Comparison of ENCODE assay signal across 25 cellular contexts in genomic region chr18:6368017-6368416, GRCh38. TPM values are rescaled to one million over a fixed set of nuclear protein-coding genes. Genes with fewer than 3 reads are reported as not detected.
A peak's percentile ranks its signal among the peaks of the same experiment; 100 is the strongest.
DNase-seq lines count a peak whose midpoint lies in the region; ATAC-seq, FAIRE-seq and TF ChIP-seq lines count a peak whose summit lies in the region.
"Had no signal": no experiment of that assay in that cellular context is flagged by ENCODE, and none has a peak within 500 bp of the region (broad histone marks: within the 10 kb centered on the region; RNA-seq: fewer than 3 reads in every experiment).

No MANE protein-coding gene starts in this region.

- no peaks in the 10 kb centered on the region for H3K27me3 ChIP-seq in neuronal stem cell (ENCODE audit: control insufficient read depth in 3 of 3, insufficient read depth in 3 of 3, low read depth in 1 of 3, low read length in 3 of 3)
- H3K27me3 ChIP-seq: BLaER1 had no signal

- no peak overlapping the region for H2BK120ac ChIP-seq in neuronal stem cell (ENCODE audit: low read depth, low read length)

- H2BK12ac ChIP-seq in neuronal stem cell (ENCODE audit: low read length), result no peak overlapping the region

- no peaks in the 10 kb centered on the region for H3K27me3 Mint-ChIP-seq in activated T-cell treated with anti-CD3 and anti-CD28 coated beads, Interleukin-2, amount 50 U/mL, for 72 hours (ENCODE audit: low read depth)
- H3K27me3 Mint-ChIP-seq in nephron progenitor cell (ENCODE audit: low read depth, poor library complexity), result peaks cover 2% of the 10 kb centered on the region
- H3K27me3 Mint-ChIP-seq: B cell; CD4-positive, CD25-positive, alpha-beta regulatory T cell had no signal

- H3K27ac Mint-ChIP-seq in activated T-cell treated with anti-CD3 and anti-CD28 coated beads, Interleukin-2, amount 50 U/mL, for 72 hours, result no peak overlapping the region
- no peak overlapping the region for H3K27ac Mint-ChIP-seq in nephron progenitor cell
- H3K27ac Mint-ChIP-seq: B cell; CD4-positive, CD25-positive, alpha-beta regulatory T cell; CD8-positive, alpha-beta T cell had no signal

- no peak overlapping the region for H2AFZ ChIP-seq in neuronal stem cell (ENCODE audit: low read length)
- H2AFZ ChIP-seq: GM23248 had no signal

- H3K79me1 ChIP-seq in neuronal stem cell (ENCODE audit: low read depth, low read length), result no peaks in the 10 kb centered on the region

- no peak overlapping the region for H2BK15ac ChIP-seq in neuronal stem cell (ENCODE audit: low read length)

- DNase-seq in Daoy (ENCODE audit: low read depth) (peak; percentile 14), HT1080 (ENCODE audit: low read depth) (peak; percentile 7), RCC 7860 (ENCODE audit: low spot score) (peak; percentile 7), neuronal stem cell (ENCODE audit: low spot score) (no peak), UCSD-AML1 (lab: John Stamatoyannopoulos, UW; ENCODE audit: unreplicated experiment) (no peak), nephron progenitor cell (no peak)
- no peak for DNase-seq in activated T-cell treated with anti-CD3 and anti-CD28 coated beads, Interleukin-2, amount 50 U/mL, for 72 hours
- DNase-seq: Caco-2; CD4-positive, CD25-positive, alpha-beta regulatory T cell; CD8-positive, alpha-beta T cell; DMS153; DND-41; EL; GDM1; GM23248 had no signal

- no peak overlapping the region for H4K8ac ChIP-seq in neuronal stem cell (ENCODE audit: low read depth, low read length)

- no peak overlapping the region for H3K4me3 ChIP-seq in neuronal stem cell (ENCODE audit: low read length in 2 of 2)
- H3K4me3 ChIP-seq: BLaER1, GM12878, GM23248, HAP-1 had no signal

- no peak overlapping the region for H2BK5ac ChIP-seq in neuronal stem cell (ENCODE audit: low read length)

- H3K9me3 ChIP-seq in neuronal stem cell (replicated peaks in 1 of 2; ENCODE audit: control insufficient read depth in 2 of 2, insufficient read depth in 1 of 2, low read depth in 1 of 2, low read length in 2 of 2), result peaks cover 0 to 2% of the 10 kb centered on the region in 2 donors
- H3K9me3 ChIP-seq: Caco-2, HAP-1 had no signal

- no peak overlapping the region for H4K91ac ChIP-seq in neuronal stem cell (ENCODE audit: low read depth, low read length, poor library complexity)

- no peak overlapping the region for H3K23ac ChIP-seq in neuronal stem cell (ENCODE audit: low read depth, low read length, poor library complexity)

- H3K4ac ChIP-seq in neuronal stem cell (ENCODE audit: low read length), result no peak overlapping the region

- no peak overlapping the region for H3K27ac ChIP-seq in neuronal stem cell (replicated peaks; ENCODE audit: low read length)
- H3K27ac ChIP-seq: 22Rv1, BLaER1, C4-2B, GM23248 had no signal

- no peaks in the 10 kb centered on the region for H3K4me1 ChIP-seq in neuronal stem cell (ENCODE audit: control insufficient read depth in 2 of 2, insufficient read depth in 1 of 2, low read depth in 1 of 2, low read length in 2 of 2)
- H3K4me1 ChIP-seq: Caco-2, HAP-1 had no signal

- H3K9ac ChIP-seq in neuronal stem cell (ENCODE audit: low read depth, low read length, poor library complexity), result peak overlapping the region; percentile 6
- H3K9ac ChIP-seq: BLaER1, GM23248 had no signal

- H3K36me3 ChIP-seq in neuronal stem cell (replicated peaks in 1 of 2; ENCODE audit: control insufficient read depth in 2 of 2, insufficient read depth in 2 of 2, low read length in 2 of 2), result no peaks in the 10 kb centered on the region
- H3K36me3 ChIP-seq: BLaER1, HAP-1 had no signal

- H3K18ac ChIP-seq in neuronal stem cell (ENCODE audit: low read length), result no peak overlapping the region

- peaks cover 4% of the 10 kb centered on the region for H3K4me1 Mint-ChIP-seq in activated T-cell treated with anti-CD3 and anti-CD28 coated beads, Interleukin-2, amount 50 U/mL, for 72 hours (ENCODE audit: low read depth)
- no peaks in the 10 kb centered on the region for H3K4me1 Mint-ChIP-seq in nephron progenitor cell

- TF ChIP-seq CTCF in nephron progenitor cell (IDR thresholded peaks at IDR 0.05), result no peak

- no peak overlapping the region for H2AK5ac ChIP-seq in neuronal stem cell (ENCODE audit: low read depth, low read length)

- H3K36me3 Mint-ChIP-seq in activated T-cell treated with anti-CD3 and anti-CD28 coated beads, Interleukin-2, amount 50 U/mL, for 72 hours (ENCODE audit: insufficient read depth in 2 of 2), result no peaks in the 10 kb centered on the region
- H3K36me3 Mint-ChIP-seq in nephron progenitor cell (ENCODE audit: low read depth), result no peaks in the 10 kb centered on the region
- H3K36me3 Mint-ChIP-seq: CD4-positive, CD25-positive, alpha-beta regulatory T cell; CD8-positive, alpha-beta T cell had no signal

- H3K9me3 Mint-ChIP-seq in activated T-cell treated with anti-CD3 and anti-CD28 coated beads, Interleukin-2, amount 50 U/mL, for 72 hours, result peaks cover 0 to 3% of the 10 kb centered on the region in 2 donors
- H3K9me3 Mint-ChIP-seq in nephron progenitor cell, result peaks cover 12% of the 10 kb centered on the region
- H3K9me3 Mint-ChIP-seq: CD8-positive, alpha-beta T cell had no signal

- ATAC-seq in HG02759 (IDR thresholded peaks at IDR 0.05; ENCODE audit: unreplicated experiment), result no peak
- no peak for ATAC-seq in activated T-cell treated with anti-CD3 and anti-CD28 coated beads, Interleukin-2, amount 50 U/mL, for 72 hours (replicated peaks in 1 of 2)
- ATAC-seq: CD8-positive, alpha-beta T cell; GM12878 had no signal

- no peak overlapping the region for H3K4me3 Mint-ChIP-seq in activated T-cell treated with anti-CD3 and anti-CD28 coated beads, Interleukin-2, amount 50 U/mL, for 72 hours
- no peak overlapping the region for H3K4me3 Mint-ChIP-seq in nephron progenitor cell
- H3K4me3 Mint-ChIP-seq: B cell; CD4-positive, CD25-positive, alpha-beta regulatory T cell; CD8-positive, alpha-beta T cell had no signal

- no peak overlapping the region for H3K14ac ChIP-seq in neuronal stem cell (ENCODE audit: low read length)

- no CpG with 5 or more reads among the region's 6 CpGs for WGBS in neuronal stem cell (ENCODE audit: extremely low coverage in 2 of 2, insufficient read length in 2 of 2, insufficient replicate concordance in 1 of 2), 2 donors

- FAIRE-seq in RCC 7860 (lab: Jason Lieb, UNC), result no peak
- FAIRE-seq: A204.1, GM12878, GM19239, H54 had no signal

- no peak overlapping the region for H3K4me2 ChIP-seq in neuronal stem cell (ENCODE audit: insufficient read depth, low read length, poor library complexity, severe bottlenecking)
- H3K4me2 ChIP-seq: BLaER1 had no signal

RNA-seq across cellular contexts. Expression of gene L3MBTL4, which starts 46.7 kb away (rescaled TPM):
- 2.8 and 3.4 TPM in 2 replicates for total RNA-seq in Daoy (2014; rRNA removed; shearing (Covaris generic))
- 0.43 TPM in 1 of 2 replicates, not detected in the other for total RNA-seq in HT1080 (2014; rRNA removed; shearing (Covaris generic))
- 0.15 and 0.28 TPM in 2 replicates for polyA plus RNA-seq in HT1080 (2015; cell fraction: cytosol; rRNA removed)
- 0.06 and 0.27 TPM in 2 replicates for polyA plus RNA-seq in HT1080 (2015; cell fraction: nucleus; rRNA removed)
- polyA plus RNA-seq in neuronal stem cell (2013, experiment 1 of 2), result 0.20 TPM
- polyA plus RNA-seq in neuronal stem cell (2013, experiment 2 of 2), result 0.24 TPM
- total RNA-seq in activated T-cell treated with anti-CD3 and anti-CD28 coated beads, Interleukin-2, amount 50 U/mL, for 72 hours, result under 1 TPM; 0.07 to 0.12 TPM
- total RNA-seq: GM23248 had no signal
- polyA plus RNA-seq: CD4-positive, CD25-positive, alpha-beta regulatory T cell; GM23248 had no signal

Comparison
In these comparisons a context has a peak if more than half of its experiments do, and no peak if none do; other contexts are left out.
1. DNase-seq: peak in Daoy (single experiment), HT1080 (single experiment) and RCC 7860 (single experiment); none in neuronal stem cell (single experiment), UCSD-AML1 (single experiment), activated T-cell treated with anti-CD3 and anti-CD28 coated beads, Interleukin-2, amount 50 U/mL, for 72 hours (0 of 2) and nephron progenitor cell (single experiment).